Comparison of ENCODE assay signal across 25 cellular contexts in genomic region chr7:157744786-157745601, GRCh38.
"Had no signal": no experiment of that assay in that cellular context is flagged by ENCODE, and none has a peak within 500 bp of the region (broad histone marks: within the 10 kb centered on the region; RNA-seq: fewer than 3 reads in every experiment).

No MANE protein-coding gene starts in this region.

- H3K4me3 Mint-ChIP-seq: activated CD8-positive, alpha-beta T cell treated with anti-CD3 and anti-CD28 coated beads for 36 hours; activated naive CD8-positive, alpha-beta T cell treated with anti-CD3 and anti-CD28 coated beads, Interleukin-2, amount 50 U/mL, for 24 hours; brain; central memory CD8-positive, alpha-beta T cell had no signal

- H3K27ac ChIP-seq: SJCRH30, VCaP had no signal

- H3K4me3 ChIP-seq: SJCRH30 had no signal

- H3K4me2 ChIP-seq: SK-N-SH had no signal

- H3K9me3 ChIP-seq: SJCRH30, SK-N-SH had no signal

- H3K27me3 Mint-ChIP-seq: activated naive CD8-positive, alpha-beta T cell treated with anti-CD3 and anti-CD28 coated beads, Interleukin-2, amount 50 U/mL, for 24 hours; brain had no signal

- ATAC-seq: activated CD8-positive, alpha-beta T cell treated with anti-CD3 and anti-CD28 coated beads for 36 hours; activated naive CD4-positive, alpha-beta T cell treated with anti-CD3 and anti-CD28 coated beads, Interleukin-2, amount 50 U/mL, for 72 hours; activated naive CD8-positive, alpha-beta T cell treated with anti-CD3 and anti-CD28 coated beads, Interleukin-2, amount 50 U/mL, for 24 hours had no signal

- FAIRE-seq: astrocyte had no signal

- DNase-seq: activated CD4-positive, CD25-positive, alpha-beta regulatory T cell; activated CD8-positive, alpha-beta memory T cell treated with anti-CD3 and anti-CD28 coated beads, Interleukin-2, amount 50 U/mL, for 4 hours; activated CD8-positive, alpha-beta T cell treated with anti-CD3 and anti-CD28 coated beads for 36 hours; activated naive CD8-positive, alpha-beta T cell treated with anti-CD3 and anti-CD28 coated beads, Interleukin-2, amount 50 U/mL, for 24 hours; amniotic stem cell; Kasumi-1; KBM-7; NCI-H1092 treated with DMSO at 0.1 percent for 48 hours; NCI-H1436; NCI-H1694 treated with DMSO at 0.1 percent for 48 hours; NCI-H2029 treated with DMSO at 0.1 percent for 48 hours; NCI-H345; NCI-H510A; NCI-H526 treated with DMSO at 0.1 percent for 48 hours; NCI-H82; Right ventricle myocardium superior; RPMI8226; SJCRH30; SK-N-SH; T-helper 1 cell had no signal

- H3K36me3 Mint-ChIP-seq: activated naive CD4-positive, alpha-beta T cell treated with anti-CD3 and anti-CD28 coated beads, Interleukin-2, amount 50 U/mL, for 72 hours; brain had no signal

- H3K36me3 ChIP-seq: SJCRH30 had no signal

- H3K9ac ChIP-seq: SK-N-SH had no signal

- H3K27ac Mint-ChIP-seq: activated CD8-positive, alpha-beta T cell treated with anti-CD3 and anti-CD28 coated beads for 36 hours; activated naive CD8-positive, alpha-beta T cell treated with anti-CD3 and anti-CD28 coated beads, Interleukin-2, amount 50 U/mL, for 24 hours had no signal

- H3K9me3 Mint-ChIP-seq: activated CD8-positive, alpha-beta T cell treated with anti-CD3 and anti-CD28 coated beads for 36 hours; activated naive CD4-positive, alpha-beta T cell treated with anti-CD3 and anti-CD28 coated beads, Interleukin-2, amount 50 U/mL, for 72 hours; activated naive CD8-positive, alpha-beta T cell treated with anti-CD3 and anti-CD28 coated beads, Interleukin-2, amount 50 U/mL, for 24 hours; central memory CD8-positive, alpha-beta T cell had no signal

- H3K4me1 Mint-ChIP-seq: activated naive CD8-positive, alpha-beta T cell treated with anti-CD3 and anti-CD28 coated beads, Interleukin-2, amount 50 U/mL, for 24 hours; brain; central memory CD8-positive, alpha-beta T cell had no signal

- H3K27me3 ChIP-seq: SJCRH30 had no signal
